ENCODE assay signal across 9 cellular contexts in the genomic region with DNA sequence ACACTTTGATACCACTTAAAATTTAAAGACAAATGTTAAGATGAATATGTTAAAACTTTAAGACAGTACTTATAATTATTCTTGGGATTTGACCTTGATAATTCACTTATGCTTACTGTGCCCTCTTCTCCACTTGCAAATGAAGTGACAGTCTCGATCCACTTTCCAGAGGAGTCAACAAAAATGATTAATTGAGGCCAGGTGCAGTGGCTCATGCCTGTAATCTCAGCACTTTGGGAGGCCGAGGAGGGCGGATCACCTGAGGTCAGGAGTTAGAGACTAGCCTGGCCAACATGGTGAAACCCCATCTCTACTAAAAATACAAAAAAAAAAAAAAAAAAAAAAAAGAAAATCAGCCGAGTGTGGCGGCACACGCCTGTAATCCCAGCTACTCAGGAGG. TPM values are rescaled to one million over a fixed set of nuclear protein-coding genes. Genes with fewer than 3 reads are reported as not detected.
A peak's percentile ranks its signal among the peaks of the same experiment; 100 is the strongest.
DNase-seq lines count a peak whose midpoint lies in the region.
"Not testable (repeated sequence)": the region's sequence is repeated elsewhere in the genome, so short reads cannot be mapped to it uniquely, and the experiment has no call there.
"Had no signal": no experiment of that assay in that cellular context is flagged by ENCODE, and none has a peak within 500 bp of the region (broad histone marks: within the 10 kb centered on the region; RNA-seq: fewer than 3 reads in every experiment).

No MANE protein-coding gene starts in this region.

- not testable (repeated sequence) for H3K4me3 ChIP-seq in SJCRH30

- H3K27ac ChIP-seq in SJCRH30, result peak overlapping the region; percentile 24

- H3K4me1 ChIP-seq in SJCRH30, result peaks cover 28% of the 10 kb centered on the region

- H3K9me3 ChIP-seq in SJCRH30 (replicated peaks), result not testable (repeated sequence)

- not testable (repeated sequence) for H3K36me3 ChIP-seq in SJCRH30

- not testable (repeated sequence) for H3K27me3 ChIP-seq in SJCRH30

- DNase-seq in NCI-H69 (lab: John Stamatoyannopoulos, UW) (peak; percentile 60), NCI-H82 (lab: John Stamatoyannopoulos, UW) (peak; percentile 97), SJCRH30 (peak; percentile 88 to 90), left kidney (ENCODE audit: low read depth, low spot score) (peak; percentile 32)

RNA-seq across cellular contexts. Expression of gene ZPLD1, which starts 52.6 kb away (rescaled TPM):
- total RNA-seq in SJCRH30 (2014; rRNA removed; shearing (Covaris generic)), result 0.14 and 0.15 TPM in 2 replicates
- total RNA-seq: CD4-positive, alpha-beta memory T cell; CD4-positive, CD25-positive, alpha-beta regulatory T cell; CD8-positive, alpha-beta memory T cell; G401; GM12878 had no signal

Comparison
In these comparisons a context has a peak if more than half of its experiments do, and no peak if none do; other contexts are left out.
1. DNase-seq: peak in every context shown above with its lines; median percentile 97 in NCI-H82; 89 in SJCRH30; 60 in NCI-H69; 32 in left kidney.